ENCODE assay signal across 8 cellular contexts in genomic region chr14:74882103-74882920, GRCh38.
DNase-seq lines count a peak whose midpoint lies in the region; ATAC-seq lines count a peak whose summit lies in the region.

No MANE protein-coding gene starts in this region.

- H3K9me3 Mint-ChIP-seq in memory B cell = no peaks in the 10 kb centered on the region

- no peaks in the 10 kb centered on the region for H3K27me3 ChIP-seq in HUES6 (ENCODE audit: control insufficient read depth, insufficient read depth, low read length)

- no peaks in the 10 kb centered on the region for H3K9me3 ChIP-seq in HUES6 (ENCODE audit: control insufficient read depth, insufficient read depth, low read depth, low read length)

- peak overlapping the region; percentile 92 for H3K9ac ChIP-seq in HUES6 (ENCODE audit: low read length)

- peaks cover 37% of the 10 kb centered on the region for H3K4me1 ChIP-seq in HUES6 (ENCODE audit: control insufficient read depth, insufficient read depth, low read length)

- H3K4me3 ChIP-seq in HUES6 (ENCODE audit: low read depth, low read length) = peak overlapping the region; percentile 88

- no peaks in the 10 kb centered on the region for H3K36me3 ChIP-seq in HUES6 (ENCODE audit: control insufficient read depth, insufficient read depth, low read length)

- DNase-seq in DMS79 treated with DMSO at 0.1 percent for 48 hours (lab: John Stamatoyannopoulos, UW) (peak; percentile 32), dedifferentiated amniotic fluid mesenchymal stem cell (ENCODE audit: extremely low spot score) (peak; percentile 17), memory B cell (ENCODE audit: low spot score in 2 of 2) (peak in 1 of 2 donors; percentile 51), islet precursor cell (no peak)
- DNase-seq in activated CD4-positive, CD25-positive, alpha-beta regulatory T cell treated with anti-CD3 and anti-CD28 coated beads, Interleukin-2, amount 50 U/mL, for 16 hours (ENCODE audit: low read depth, low spot score) = peak; percentile 11
- DNase-seq in stimulated activated CD8-positive, alpha-beta memory T cell treated with anti-CD3 and anti-CD28 coated beads, Interleukin-2, amount 100 ng/mL, for 48 hours (ENCODE audit: low read depth in 2 of 2) = peak; percentile 23 to 34

- H3K27ac ChIP-seq in HUES6 (ENCODE audit: low read depth, low read length) = peak overlapping the region; percentile 24

- peak overlapping the region; percentile 99 for H3K27ac Mint-ChIP-seq in memory B cell

- peaks cover 12% of the 10 kb centered on the region for H3K36me3 Mint-ChIP-seq in memory B cell

- peaks cover 45% of the 10 kb centered on the region for H3K4me1 Mint-ChIP-seq in memory B cell

- ATAC-seq in GM21447 (IDR thresholded peaks at IDR 0.05; ENCODE audit: unreplicated experiment) = peak; percentile 28
- ATAC-seq in memory B cell (ENCODE audit: low read depth) = peak; percentile 61

- H3K27me3 Mint-ChIP-seq in memory B cell = no peaks in the 10 kb centered on the region

- peak overlapping the region; percentile 100 for H3K4me3 Mint-ChIP-seq in memory B cell
